15 cellular contexts compared by ENCODE assay signal in the genomic region with DNA sequence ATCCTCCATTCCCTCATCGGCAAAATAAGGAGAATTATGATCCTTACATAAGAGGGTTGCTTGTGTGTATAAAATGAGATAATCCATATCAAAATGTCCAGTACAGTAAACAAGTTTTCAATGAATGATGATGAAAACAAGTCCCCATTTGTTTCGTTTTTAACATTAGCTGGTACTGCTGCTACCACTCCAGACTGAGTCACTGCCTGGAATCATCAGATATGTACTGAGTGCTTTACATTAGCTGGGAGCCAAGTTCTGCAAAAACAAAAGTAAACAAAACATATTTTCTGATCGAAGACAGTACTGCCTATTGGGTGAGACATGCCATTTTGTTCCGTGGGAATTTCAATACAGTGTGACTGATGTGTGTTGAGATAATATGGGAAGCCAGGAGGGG.
DNase-seq lines count a peak whose midpoint lies in the region; ATAC-seq, FAIRE-seq and TF ChIP-seq lines count a peak whose summit lies in the region.
"Had no signal": no experiment of that assay in that cellular context is flagged by ENCODE, and none has a peak within 500 bp of the region (broad histone marks: within the 10 kb centered on the region; RNA-seq: fewer than 3 reads in every experiment).

No MANE protein-coding gene starts in this region.

- FAIRE-seq in A549 (lab: Jason Lieb, UNC) (no peak), HTR-8/SVneo (lab: Jason Lieb, UNC) (no peak)
- FAIRE-seq: G401.6, kidney had no signal

- in situ Hi-C loops in T47D (cut with HindIII; ENCODE audit: low pct_unique_long_range_greater_than_20kb, low sequenced_read_pairs): no loop called here

- TF ChIP-seq POLR2A in A549 (IDR thresholded peaks at IDR 0.05; ENCODE audit: low read length): no peak

- peak in 1 of 2 experiments; percentile 52; a peak in 2 of 6 replicates for ATAC-seq in A549
- no peak for ATAC-seq in HG02852 (IDR thresholded peaks at IDR 0.05; ENCODE audit: unreplicated experiment)
- ATAC-seq: activated CD4-positive, alpha-beta T cell treated with anti-CD3 and anti-CD28 coated beads for 36 hours; activated T-cell treated with anti-CD3 and anti-CD28 coated beads, Interleukin-2, amount 50 U/mL, for 72 hours; HCT116 had no signal

- H3K4me2 ChIP-seq in A549: peak overlapping the region; percentile 44; the same call in 2 of the 3 replicates

- no peak for TF ChIP-seq EP300 in A549 (IDR thresholded peaks at IDR 0.05)

- TF ChIP-seq RAD21 in A549 (conservative IDR thresholded peaks at IDR 0.05 in 1 of 2, IDR thresholded peaks at IDR 0.05 in 1 of 2): no peak

- H3K4me1 ChIP-seq in A549: no peaks in the 10 kb centered on the region

- no peak overlapping the region for H3K27ac ChIP-seq in A549
- H3K27ac ChIP-seq: cardiac muscle cell had no signal

- TF ChIP-seq CTCF in A549 (IDR thresholded peaks at IDR 0.05): no peak

- POLR2A ChIA-PET in A549 (lab: Yijun Ruan, JAX): no interaction called here

- no peak overlapping the region for H3K4me3 ChIP-seq in A549
- H3K4me3 ChIP-seq: cardiac muscle cell had no signal

- peak in 1 of 2 experiments; percentile 3 for DNase-seq in A549 (ENCODE audit: low read depth in 1 of 2, low spot score in 1 of 2)
- DNase-seq in HTR-8/SVneo (ENCODE audit: insufficient read length, low spot score): peak; percentile 12
- DNase-seq in T47D (ENCODE audit: low read depth in 1 of 2, low spot score in 1 of 2): peak; percentile 38 to 73
- peak; percentile 10 for DNase-seq in kidney tubule cell (ENCODE audit: low spot score)
- DNase-seq in NCI-H226: no peak
- DNase-seq in NCI-H748 (lab: John Stamatoyannopoulos, UW; ENCODE audit: unreplicated experiment): no peak
- no peak for DNase-seq in activated CD4-positive, CD25-positive, alpha-beta regulatory T cell (lab: John Stamatoyannopoulos, UW)
- DNase-seq: activated CD4-positive, alpha-beta T cell treated with anti-CD3 and anti-CD28 coated beads for 36 hours; activated T-cell treated with anti-CD3 and anti-CD28 coated beads, Interleukin-2, amount 50 U/mL, for 72 hours; kidney; NCI-H146 had no signal

- 3% methylated on average over 4 of the region's 4 CpGs for WGBS in A549 (ENCODE audit: missing lambda C conversion rate)

- H3K9me3 ChIP-seq in A549: no peaks in the 10 kb centered on the region

- CTCF ChIA-PET in A549 (lab: Yijun Ruan, JAX): no interaction called here

TF ChIP-seq in A549, 52 proteins besides CTCF, POLR2A, EP300 and RAD21:
- no peak for TF ChIP-seq KDM1A (IDR thresholded peaks at IDR 0.05; ENCODE audit: low read depth)

Comparison
In these comparisons a context has a peak if more than half of its experiments do, and no peak if none do; other contexts are left out.
1. DNase-seq: peak in HTR-8/SVneo (single experiment), T47D (2 of 2) and kidney tubule cell (single experiment); none in NCI-H226 (single experiment), NCI-H748 (single experiment) and activated CD4-positive, CD25-positive, alpha-beta regulatory T cell (0 of 4).